In genomic region chr1:11802973-11803885, GRCh38 we compare ENCODE assay signal across 8 cellular contexts. TPM values are rescaled to one million over a fixed set of nuclear protein-coding genes. Genes with fewer than 3 reads are reported as not detected.
DNase-seq lines count a peak whose midpoint lies in the region; ATAC-seq and TF ChIP-seq lines count a peak whose summit lies in the region.

No MANE protein-coding gene starts in this region.

- H3K36me3 ChIP-seq in KMS-11 (ENCODE audit: insufficient read depth) (no peaks in the 10 kb centered on the region), ascending aorta (peaks cover 18 to 29% of the 10 kb centered on the region in 2 donors), urinary bladder (ENCODE audit: insufficient read depth) (peaks cover 2% of the 10 kb centered on the region)

- no peaks in the 10 kb centered on the region for H3K27me3 Mint-ChIP-seq in T-helper 17 cell

- no peaks in the 10 kb centered on the region for H3K9me3 ChIP-seq in T-helper 17 cell (ENCODE audit: control insufficient read depth, low read length, poor library complexity, severe bottlenecking)
- no peaks in the 10 kb centered on the region for H3K9me3 ChIP-seq in ascending aorta

- peak; percentile 29 for ATAC-seq in T-helper 17 cell
- no peak for ATAC-seq in HG02938 (IDR thresholded peaks at IDR 0.05; ENCODE audit: unreplicated experiment)

- no peak overlapping the region for H2AFZ ChIP-seq in KMS-11 (ENCODE audit: low read depth)

- H3K4me1 Mint-ChIP-seq in T-helper 17 cell, result peaks cover 34% of the 10 kb centered on the region

- peak overlapping the region; percentile 91 for H3K4me3 Mint-ChIP-seq in T-helper 17 cell

- no peaks in the 10 kb centered on the region for H4K20me1 ChIP-seq in KMS-11 (ENCODE audit: insufficient read depth)

- H3K79me2 ChIP-seq in KMS-11 (ENCODE audit: insufficient read depth, low read depth), result no peaks in the 10 kb centered on the region

- H3K4me3 ChIP-seq in KMS-11 (IDR thresholded peaks at IDR 0.05; ENCODE audit: insufficient read depth, low read depth, low read length) (no peak overlapping the region), ascending aorta (peak overlapping the region; percentile 71 to 85), urinary bladder (ENCODE audit: low read depth, low read length) (peak overlapping the region; percentile 29)

- no peak for TF ChIP-seq CTCF in KMS-11 (conservative IDR thresholded peaks at IDR 0.05; ENCODE audit: low read depth, low read length)
- TF ChIP-seq CTCF in ascending aorta (IDR thresholded peaks at IDR 0.05), result peak in 1 of 3 experiments; percentile 13

- no peaks in the 10 kb centered on the region for H3K36me3 Mint-ChIP-seq in T-helper 17 cell (ENCODE audit: low read depth)

- H3K4me1 ChIP-seq in KMS-11 (ENCODE audit: low read depth, poor library complexity, severe bottlenecking) (peaks cover 33% of the 10 kb centered on the region), ascending aorta (peaks cover 13 to 30% of the 10 kb centered on the region in 2 donors), urinary bladder (ENCODE audit: insufficient read depth) (peaks cover 3% of the 10 kb centered on the region)

- H3K27me3 ChIP-seq in KMS-11 (ENCODE audit: insufficient read depth, low read depth) (no peaks in the 10 kb centered on the region), ascending aorta (no peaks in the 10 kb centered on the region)

- peak; percentile 92 for DNase-seq in GM04504 (ENCODE audit: low read depth)
- peak; percentile 45 to 63 (median 63) for DNase-seq in T-helper 17 cell
- peak; percentile 82 to 97 for DNase-seq in ascending aorta (ENCODE audit: low spot score in 2 of 2)
- peak; percentile 92 for DNase-seq in hepatic stellate cell (ENCODE audit: low spot score)
- DNase-seq in pulmonary artery endothelial cell (ENCODE audit: low read depth, low spot score), result peak; percentile 84

- H3K27ac Mint-ChIP-seq in T-helper 17 cell, result peak overlapping the region; percentile 89

- no peak overlapping the region for H3K9ac ChIP-seq in KMS-11

- no peak overlapping the region for H3K27ac ChIP-seq in KMS-11
- H3K27ac ChIP-seq in ascending aorta, result peak overlapping the region; percentile 97 to 99
- H3K27ac ChIP-seq in urinary bladder (ENCODE audit: low read depth), result peak overlapping the region; percentile 69

- intact Hi-C loops in ascending aorta (cut with DNase I), result loop anchor here (1.0 kb wide), 2 partner anchors 12 to 16 kb away; no protein-coding TSS in a partner anchor

- WGBS in urinary bladder, result 3% methylated on average over 28 of the region's 28 CpGs

- H3K4me2 ChIP-seq in KMS-11, result peak overlapping the region; percentile 95

RNA-seq across cellular contexts. Expression of gene MTHFR, which starts 2.5 kb away (rescaled TPM):
- total RNA-seq in T-helper 17 cell, result 10 to 100 TPM; 31.5 to 35.1 TPM
- total RNA-seq in ascending aorta, result 48.4 TPM
- 17.4 and 29.7 TPM in 2 replicates for total RNA-seq in pulmonary artery endothelial cell
- 26.9 TPM for total RNA-seq in urinary bladder
- polyA plus RNA-seq in urinary bladder, result 20.1 TPM

RNA-seq across cellular contexts. Expression of gene CLCN6, which starts 2.8 kb away (rescaled TPM):
- total RNA-seq in T-helper 17 cell (10 to 100 TPM; 11.7 to 13.8 TPM), ascending aorta (18.6 TPM), pulmonary artery endothelial cell (8.1 and 12.4 TPM in 2 replicates), urinary bladder (9.9 TPM)
- 13.7 TPM for polyA plus RNA-seq in urinary bladder

RNA-seq across cellular contexts. Expression of gene C1orf167, which starts 41.2 kb away (rescaled TPM):
- total RNA-seq in T-helper 17 cell, result under 1 TPM in 1 of 2 donors, not detected in 1; 0.13 TPM
- not detected for total RNA-seq in ascending aorta
- total RNA-seq in pulmonary artery endothelial cell, result not detected in 2 replicates
- 0.42 TPM for total RNA-seq in urinary bladder
- polyA plus RNA-seq in urinary bladder, result 3.2 TPM

RNA-seq across cellular contexts. Expression of gene NPPA, which starts 44.4 kb away (rescaled TPM):
- total RNA-seq in T-helper 17 cell (not detected), ascending aorta (not detected), pulmonary artery endothelial cell (not detected in 2 replicates), urinary bladder (not detected)
- polyA plus RNA-seq in urinary bladder, result 1.0 TPM

RNA-seq across cellular contexts. Expression of gene NPPB, which starts 55.5 kb away (rescaled TPM):
- total RNA-seq in T-helper 17 cell (not detected), ascending aorta (not detected), pulmonary artery endothelial cell (not detected in 2 replicates), urinary bladder (not detected)
- not detected for polyA plus RNA-seq in urinary bladder
